Comparison of ENCODE assay signal across 8 cellular contexts in genomic region chr5:11619339-11620028, GRCh38.
A peak's percentile ranks its signal among the peaks of the same experiment; 100 is the strongest.
DNase-seq lines count a peak whose midpoint lies in the region; FAIRE-seq and TF ChIP-seq lines count a peak whose summit lies in the region.
"Had no signal": no experiment of that assay in that cellular context is flagged by ENCODE, and none has a peak within 500 bp of the region (broad histone marks: within the 10 kb centered on the region; RNA-seq: fewer than 3 reads in every experiment).

No MANE protein-coding gene starts in this region.

- H3K27me3 ChIP-seq in dorsolateral prefrontal cortex, result no peaks in the 10 kb centered on the region
- H3K27me3 ChIP-seq in transverse colon, result no peaks in the 10 kb centered on the region
- H3K27me3 ChIP-seq in small intestine (ENCODE audit: control insufficient read depth in 2 of 2, insufficient read depth in 2 of 2, low read length in 2 of 2), result no peaks in the 10 kb centered on the region

- H3K36me3 Mint-ChIP-seq in osteocyte (ENCODE audit: unreplicated experiment), result no peaks in the 10 kb centered on the region

- TF ChIP-seq POLR2A in transverse colon (IDR thresholded peaks at IDR 0.05), result no peak

- intact Hi-C loops in dorsolateral prefrontal cortex (cut with DNase I), result loop anchor here (5.0 to 10.0 kb wide), 6 partner anchors 92 to 765 kb away; partner anchors contain the start of gene CTNND2 (in 1 of the 2)
- intact Hi-C loops in transverse colon (cut with DNase I; ENCODE audit: low total_unique reads), result no loop called here

- no peak overlapping the region for H3K4me3 Mint-ChIP-seq in osteocyte (ENCODE audit: unreplicated experiment)
- H3K4me3 Mint-ChIP-seq: stimulated activated naive CD8-positive, alpha-beta T cell treated with anti-CD3 and anti-CD28 coated beads, Interleukin-15, amount 100 ng/mL, for 72 hours had no signal

- H3K9me3 ChIP-seq in transverse colon, result no peaks in the 10 kb centered on the region
- H3K9me3 ChIP-seq in small intestine (ENCODE audit: control insufficient read depth, low read depth), result no peaks in the 10 kb centered on the region

- DNase-seq in HS-5 (ENCODE audit: low read depth) (peak; percentile 39), NCI-H446 (lab: John Stamatoyannopoulos, UW) (peak; percentile 82 to 85), dorsolateral prefrontal cortex (no peak), osteocyte (ENCODE audit: extremely low spot score, unreplicated experiment) (no peak), transverse colon (no peak), small intestine (no peak)
- no peak for DNase-seq in stimulated activated CD4-positive, alpha-beta T cell treated with anti-CD3 and anti-CD28 coated beads, Interleukin-4, amount 100 ng/mL, for 24 hours
- DNase-seq: stimulated activated naive CD8-positive, alpha-beta T cell treated with anti-CD3 and anti-CD28 coated beads, Interleukin-15, amount 100 ng/mL, for 72 hours had no signal

- no peak for FAIRE-seq in small intestine (lab: Jason Lieb, UNC)

- H3K36me3 ChIP-seq in transverse colon (no peaks in the 10 kb centered on the region), small intestine (ENCODE audit: control insufficient read depth in 2 of 2, insufficient read depth in 2 of 2, low read length in 2 of 2) (no peaks in the 10 kb centered on the region)

- peak; percentile 32 to 89 (median 66) for TF ChIP-seq CTCF in dorsolateral prefrontal cortex (IDR thresholded peaks at IDR 0.05 in 54 of 56, conservative IDR thresholded peaks at IDR 0.05 in 2 of 56; ENCODE audit: low read depth in 1 of 56, partially characterized antibody in 56 of 56)
- peak; percentile 20 for TF ChIP-seq CTCF in osteocyte (IDR thresholded peaks at IDR 0.05)
- TF ChIP-seq CTCF in transverse colon (IDR thresholded peaks at IDR 0.05), result peak in 2 of 5 experiments; percentile 16 to 21

- TF ChIP-seq EP300 in transverse colon (IDR thresholded peaks at IDR 0.05; ENCODE audit: low read depth), result no peak

- no peaks in the 10 kb centered on the region for H3K4me1 Mint-ChIP-seq in osteocyte (ENCODE audit: unreplicated experiment)
- H3K4me1 Mint-ChIP-seq: stimulated activated naive CD8-positive, alpha-beta T cell treated with anti-CD3 and anti-CD28 coated beads, Interleukin-15, amount 100 ng/mL, for 72 hours had no signal

- no peaks in the 10 kb centered on the region for H3K9me3 Mint-ChIP-seq in osteocyte (ENCODE audit: unreplicated experiment)

- in situ Hi-C loops in transverse colon (cut with MboI; ENCODE audit: low pct_ligation_motif_present in 1 of 4, low pct_unique_long_range_greater_than_20kb in 1 of 4, low sequenced_read_pairs in 3 of 4), result no loop called here

- H3K27ac ChIP-seq in dorsolateral prefrontal cortex, result peak overlapping the region in 11 of 59 donors; percentile 1 to 54 (median 27)
- no peak overlapping the region for H3K27ac ChIP-seq in transverse colon
- no peak overlapping the region for H3K27ac ChIP-seq in small intestine (ENCODE audit: low read depth in 1 of 2, low read length in 1 of 2)

- H3K27ac Mint-ChIP-seq in osteocyte (ENCODE audit: unreplicated experiment), result no peak overlapping the region
- H3K27ac Mint-ChIP-seq: stimulated activated naive CD8-positive, alpha-beta T cell treated with anti-CD3 and anti-CD28 coated beads, Interleukin-15, amount 100 ng/mL, for 72 hours had no signal

- H3K4me3 ChIP-seq in dorsolateral prefrontal cortex (no peak overlapping the region), transverse colon (no peak overlapping the region), small intestine (ENCODE audit: low read depth in 1 of 2, low read length in 2 of 2) (no peak overlapping the region)

- 11 to 22% methylated on average over 1 of the region's 1 CpG for WGBS in transverse colon (ENCODE audit: low coverage in 1 of 2), 2 donors
- 21 to 39% (median 26%) methylated on average over 1 of the region's 1 CpG for WGBS in small intestine, 3 donors

- peaks cover 3% of the 10 kb centered on the region for H3K27me3 Mint-ChIP-seq in osteocyte (ENCODE audit: unreplicated experiment)
- H3K27me3 Mint-ChIP-seq: stimulated activated naive CD8-positive, alpha-beta T cell treated with anti-CD3 and anti-CD28 coated beads, Interleukin-15, amount 100 ng/mL, for 72 hours had no signal

- no peaks in the 10 kb centered on the region for H3K4me1 ChIP-seq in transverse colon
- no peaks in the 10 kb centered on the region for H3K4me1 ChIP-seq in small intestine (ENCODE audit: control insufficient read depth in 2 of 2, insufficient read depth in 1 of 2, low read depth in 1 of 2, low read length in 1 of 2)

Comparison
In these comparisons a context has a peak if more than half of its experiments do, and no peak if none do; other contexts are left out.
1. DNase-seq: peak in HS-5 (single experiment) and NCI-H446 (2 of 2); none in dorsolateral prefrontal cortex (0 of 10), osteocyte (single experiment), transverse colon (single experiment), stimulated activated CD4-positive, alpha-beta T cell treated with anti-CD3 and anti-CD28 coated beads, Interleukin-4, amount 100 ng/mL, for 24 hours (single experiment) and small intestine (single experiment).